Comparison of ENCODE assay signal across 35 cellular contexts in genomic region chr10:21421794-21422193, GRCh38.
"Had no signal": no experiment of that assay in that cellular context is flagged by ENCODE, and none has a peak within 500 bp of the region (broad histone marks: within the 10 kb centered on the region; RNA-seq: fewer than 3 reads in every experiment).

No MANE protein-coding gene starts in this region.

- H3K4me3 Mint-ChIP-seq: activated CD4-positive, alpha-beta memory T cell treated with anti-CD3 and anti-CD28 coated beads for 36 hours; activated CD4-positive, alpha-beta T cell treated with anti-CD3 and anti-CD28 coated beads for 36 hours; activated CD4-positive, alpha-beta T cell treated with anti-CD3 and anti-CD28 coated beads, Interleukin-2, amount 10 ng/mL, durations not matched to agents 24 days and 14 days; activated CD8-positive, alpha-beta memory T cell treated with anti-CD3 and anti-CD28 coated beads, Interleukin-2, amount 10 ng/mL, durations not matched to agents 7 days and 5 days; activated CD8-positive, alpha-beta T cell treated with anti-CD3 and anti-CD28 coated beads, Interleukin-2, amount 10 ng/mL, durations not matched to agents 7 days and 5 days; activated naive CD4-positive, alpha-beta T cell treated with anti-CD3 and anti-CD28 coated beads for 36 hours; activated naive CD4-positive, alpha-beta T cell treated with anti-CD3 and anti-CD28 coated beads, Interleukin-2, amount 50 U/mL, for 24 hours; activated naive CD8-positive, alpha-beta T cell treated with anti-CD3 and anti-CD28 coated beads for 36 hours; activated naive CD8-positive, alpha-beta T cell treated with anti-CD3 and anti-CD28 coated beads, Interleukin-2, amount 50 U/mL, for 24 hours; activated T-helper 1 cell treated with anti-CD3 and anti-CD28 coated beads, Interleukin-12 subunit alpha, Interleukin-12 subunit beta, Interleukin-2, Interleukin-4 antibody, amounts not matched to agents 30 ng/mL and 10 ng/mL and 1 ng/mL, durations not matched to agents 14 hours and 24 hours and 36 hours; effector memory CD8-positive, alpha-beta T cell; T-helper 17 cell had no signal

- H3K4me1 Mint-ChIP-seq: activated CD4-positive, alpha-beta T cell treated with anti-CD3 and anti-CD28 coated beads for 36 hours; activated CD4-positive, alpha-beta T cell treated with anti-CD3 and anti-CD28 coated beads, Interleukin-2, amount 10 ng/mL, durations not matched to agents 24 days and 14 days; activated naive CD4-positive, alpha-beta T cell treated with anti-CD3 and anti-CD28 coated beads, Interleukin-2, amount 50 U/mL, for 24 hours; activated naive CD8-positive, alpha-beta T cell treated with anti-CD3 and anti-CD28 coated beads for 36 hours; activated naive CD8-positive, alpha-beta T cell treated with anti-CD3 and anti-CD28 coated beads, Interleukin-2, amount 50 U/mL, for 24 hours; T-helper 17 cell had no signal

- H3K36me3 ChIP-seq: adrenal gland, esophagus muscularis mucosa, gastrocnemius medialis, heart left ventricle, WERI-Rb-1 had no signal

- H3K9me3 Mint-ChIP-seq: activated CD4-positive, alpha-beta memory T cell treated with anti-CD3 and anti-CD28 coated beads for 36 hours; activated CD4-positive, alpha-beta T cell treated with anti-CD3 and anti-CD28 coated beads, Interleukin-2, amount 10 ng/mL, durations not matched to agents 24 days and 14 days; activated naive CD4-positive, alpha-beta T cell treated with anti-CD3 and anti-CD28 coated beads for 36 hours; activated naive CD4-positive, alpha-beta T cell treated with anti-CD3 and anti-CD28 coated beads, Interleukin-2, amount 50 U/mL, for 24 hours; activated naive CD8-positive, alpha-beta T cell treated with anti-CD3 and anti-CD28 coated beads for 36 hours; activated naive CD8-positive, alpha-beta T cell treated with anti-CD3 and anti-CD28 coated beads, Interleukin-2, amount 50 U/mL, for 24 hours; activated T-helper 1 cell treated with anti-CD3 and anti-CD28 coated beads, Interleukin-12 subunit alpha, Interleukin-12 subunit beta, Interleukin-2, Interleukin-4 antibody, amounts not matched to agents 30 ng/mL and 10 ng/mL and 1 ng/mL, durations not matched to agents 14 hours and 24 hours and 36 hours; activated T-helper 2 cell treated with anti-CD3 and anti-CD28 coated beads, Interferon-gamma antibody, Interleukin-2, Interleukin-4, amounts not matched to agents 10 μg/mL and 5 μg/mL and 100 μg/mL, durations not matched to agents 14 hours and 24 hours and 36 hours; effector memory CD8-positive, alpha-beta T cell had no signal

- H3K27me3 ChIP-seq: adrenal gland, body of pancreas, esophagus muscularis mucosa, foreskin keratinocyte, gastrocnemius medialis, heart left ventricle had no signal

- DNase-seq: activated CD4-positive, alpha-beta memory T cell treated with anti-CD3 and anti-CD28 coated beads for 36 hours; activated CD4-positive, alpha-beta T cell treated with anti-CD3 and anti-CD28 coated beads for 36 hours; activated CD4-positive, alpha-beta T cell treated with anti-CD3 and anti-CD28 coated beads, Interleukin-2, amount 10 ng/mL, durations not matched to agents 24 days and 14 days; activated CD4-positive, CD25-positive, alpha-beta regulatory T cell; activated CD4-positive, CD25-positive, alpha-beta regulatory T cell treated with anti-CD3 and anti-CD28 coated beads, Interleukin-2, amount 50 U/mL, for 72 hours; activated CD8-positive, alpha-beta memory T cell treated with anti-CD3 and anti-CD28 coated beads, Interleukin-2, amount 10 ng/mL, durations not matched to agents 7 days and 5 days; activated CD8-positive, alpha-beta memory T cell treated with anti-CD3 and anti-CD28 coated beads, Interleukin-2, amount 50 U/mL, for 4 hours; activated CD8-positive, alpha-beta T cell treated with anti-CD3 and anti-CD28 coated beads, Interleukin-2, amount 10 ng/mL, durations not matched to agents 7 days and 5 days; activated effector memory CD4-positive, alpha-beta T cell treated with anti-CD3 and anti-CD28 coated beads, Interleukin-2, amount 50 U/mL, for 16 hours; activated naive CD4-positive, alpha-beta T cell treated with anti-CD3 and anti-CD28 coated beads for 36 hours; activated naive CD8-positive, alpha-beta T cell treated with anti-CD3 and anti-CD28 coated beads for 36 hours; activated naive CD8-positive, alpha-beta T cell treated with anti-CD3 and anti-CD28 coated beads, Interleukin-2, amount 50 U/mL, for 24 hours; activated T-cell treated with anti-CD3 and anti-CD28 coated beads, Interleukin-2, amount 50 U/mL, for 1 hour; activated T-cell treated with anti-CD3 and anti-CD28 coated beads, Interleukin-2, amount 50 U/mL, for 48 hours; adrenal gland; amygdala; aorta; body of pancreas; caudate nucleus; cortex of kidney; dermis blood vessel endothelial cell; effector CD4-positive, alpha-beta T cell; effector memory CD8-positive, alpha-beta T cell; erythroblast; foreskin keratinocyte; gastrocnemius medialis; glutamatergic neuron; heart left ventricle; T-helper 1 cell; T-helper 17 cell; WERI-Rb-1 had no signal

- H3K27me3 Mint-ChIP-seq: activated CD4-positive, alpha-beta memory T cell treated with anti-CD3 and anti-CD28 coated beads for 36 hours; activated CD4-positive, alpha-beta T cell treated with anti-CD3 and anti-CD28 coated beads, Interleukin-2, amount 10 ng/mL, durations not matched to agents 24 days and 14 days; activated naive CD4-positive, alpha-beta T cell treated with anti-CD3 and anti-CD28 coated beads, Interleukin-2, amount 50 U/mL, for 24 hours; activated naive CD8-positive, alpha-beta T cell treated with anti-CD3 and anti-CD28 coated beads for 36 hours; activated naive CD8-positive, alpha-beta T cell treated with anti-CD3 and anti-CD28 coated beads, Interleukin-2, amount 50 U/mL, for 24 hours had no signal

- H3K27ac Mint-ChIP-seq: activated CD4-positive, alpha-beta memory T cell treated with anti-CD3 and anti-CD28 coated beads for 36 hours; activated CD4-positive, alpha-beta T cell treated with anti-CD3 and anti-CD28 coated beads for 36 hours; activated CD4-positive, alpha-beta T cell treated with anti-CD3 and anti-CD28 coated beads, Interleukin-2, amount 10 ng/mL, durations not matched to agents 24 days and 14 days; activated CD8-positive, alpha-beta memory T cell treated with anti-CD3 and anti-CD28 coated beads, Interleukin-2, amount 10 ng/mL, durations not matched to agents 7 days and 5 days; activated CD8-positive, alpha-beta T cell treated with anti-CD3 and anti-CD28 coated beads, Interleukin-2, amount 10 ng/mL, durations not matched to agents 7 days and 5 days; activated naive CD4-positive, alpha-beta T cell treated with anti-CD3 and anti-CD28 coated beads for 36 hours; activated naive CD4-positive, alpha-beta T cell treated with anti-CD3 and anti-CD28 coated beads, Interleukin-2, amount 50 U/mL, for 24 hours; activated naive CD8-positive, alpha-beta T cell treated with anti-CD3 and anti-CD28 coated beads for 36 hours; activated naive CD8-positive, alpha-beta T cell treated with anti-CD3 and anti-CD28 coated beads, Interleukin-2, amount 50 U/mL, for 24 hours; activated T-helper 1 cell treated with anti-CD3 and anti-CD28 coated beads, Interleukin-12 subunit alpha, Interleukin-12 subunit beta, Interleukin-2, Interleukin-4 antibody, amounts not matched to agents 30 ng/mL and 10 ng/mL and 1 ng/mL, durations not matched to agents 14 hours and 24 hours and 36 hours; activated T-helper 2 cell treated with anti-CD3 and anti-CD28 coated beads, Interferon-gamma antibody, Interleukin-2, Interleukin-4, amounts not matched to agents 10 μg/mL and 5 μg/mL and 100 μg/mL, durations not matched to agents 14 hours and 24 hours and 36 hours; effector memory CD8-positive, alpha-beta T cell; T-helper 17 cell had no signal

- H3K4me3 ChIP-seq: adrenal gland, body of pancreas, esophagus muscularis mucosa, gastrocnemius medialis, heart left ventricle had no signal

- H3K27ac ChIP-seq: adrenal gland, body of pancreas, esophagus muscularis mucosa, foreskin keratinocyte, gastrocnemius medialis, heart left ventricle, WERI-Rb-1 had no signal

- ATAC-seq: activated CD4-positive, alpha-beta T cell treated with anti-CD3 and anti-CD28 coated beads for 36 hours; activated CD8-positive, alpha-beta memory T cell treated with anti-CD3 and anti-CD28 coated beads, Interleukin-2, amount 10 ng/mL, durations not matched to agents 7 days and 5 days; activated CD8-positive, alpha-beta T cell treated with anti-CD3 and anti-CD28 coated beads, Interleukin-2, amount 10 ng/mL, durations not matched to agents 7 days and 5 days; activated naive CD8-positive, alpha-beta T cell treated with anti-CD3 and anti-CD28 coated beads, Interleukin-2, amount 50 U/mL, for 24 hours; body of pancreas; effector memory CD8-positive, alpha-beta T cell; foreskin keratinocyte; gastrocnemius medialis; heart left ventricle; T-helper 17 cell had no signal

- H3K9me3 ChIP-seq: adrenal gland, body of pancreas, gastrocnemius medialis had no signal

- H3K4me1 ChIP-seq: adrenal gland, body of pancreas, esophagus muscularis mucosa, foreskin keratinocyte, gastrocnemius medialis, heart left ventricle had no signal

- H3K36me3 Mint-ChIP-seq: activated CD4-positive, alpha-beta memory T cell treated with anti-CD3 and anti-CD28 coated beads for 36 hours; activated CD8-positive, alpha-beta memory T cell treated with anti-CD3 and anti-CD28 coated beads, Interleukin-2, amount 10 ng/mL, durations not matched to agents 7 days and 5 days; activated naive CD4-positive, alpha-beta T cell treated with anti-CD3 and anti-CD28 coated beads, Interleukin-2, amount 50 U/mL, for 24 hours; activated naive CD8-positive, alpha-beta T cell treated with anti-CD3 and anti-CD28 coated beads for 36 hours had no signal
